In genomic region chr3:149010966-149011365, GRCh38 we compare ENCODE assay signal across 18 cellular contexts. TPM values are rescaled to one million over a fixed set of nuclear protein-coding genes. Genes with fewer than 3 reads are reported as not detected.
DNase-seq lines count a peak whose midpoint lies in the region; ATAC-seq and TF ChIP-seq lines count a peak whose summit lies in the region.
"Had no signal": no experiment of that assay in that cellular context is flagged by ENCODE, and none has a peak within 500 bp of the region (broad histone marks: within the 10 kb centered on the region; RNA-seq: fewer than 3 reads in every experiment).

No MANE protein-coding gene starts in this region.

- H3K27ac ChIP-seq in AG04450 (ENCODE audit: low read depth, low read length) (peak overlapping the region; percentile 71), H9 (ENCODE audit: insufficient read length, low read depth, low read length) (no peak overlapping the region), ascending aorta (peak overlapping the region; percentile 59 to 90), neural progenitor cell (no peak overlapping the region)

- no peak overlapping the region for H3T11ph ChIP-seq in H9 (ENCODE audit: low read length)

- H3K4me3 ChIP-seq in AG04450 (ENCODE audit: low read depth, low read length) (no peak overlapping the region), ascending aorta (no peak overlapping the region), neural progenitor cell (no peak overlapping the region)
- H3K4me3 ChIP-seq: skin epidermis had no signal

- DNase-seq in AG04450 (ENCODE audit: low read depth, low spot score) (no peak), H9 (no peak), ascending aorta (ENCODE audit: low spot score in 2 of 2) (no peak), neural progenitor cell (ENCODE audit: low spot score) (no peak), EL (no peak), DMS153 treated with DMSO at 0.1 percent for 48 hours (lab: John Stamatoyannopoulos, UW; ENCODE audit: unreplicated experiment) (no peak)
- DNase-seq: activated CD4-positive, alpha-beta T cell treated with anti-CD3 and anti-CD28 coated beads, Interleukin-2, amount 50 U/mL, for 1 hour; activated naive CD4-positive, alpha-beta T cell treated with anti-CD3 and anti-CD28 coated beads, Interleukin-2, amount 50 U/mL, for 16 hours; activated T-cell treated with anti-CD3 and anti-CD28 coated beads, Interleukin-2, amount 50 U/mL, for 4 hours; hippocampal formation; KG1; mammary epithelial cell; NCI-H2029; posterior cingulate gyrus; RPMI8226; stimulated activated CD4-positive, alpha-beta T cell treated with anti-CD3 and anti-CD28 coated beads, Interleukin-4, amount 100 ng/mL, for 24 hours had no signal

- POLR2A ChIA-PET in AG04450 (lab: Yijun Ruan, JAX), result no interaction called here

- no peaks in the 10 kb centered on the region for H3K79me1 ChIP-seq in H9 (ENCODE audit: insufficient read depth, low read depth, low read length, poor library complexity, severe bottlenecking)

- H2BK5ac ChIP-seq in H9 (ENCODE audit: insufficient read length, low read length), result peak overlapping the region; percentile 57

- no peak overlapping the region for H3K4me2 ChIP-seq in H9 (ENCODE audit: insufficient read depth, insufficient read length, low read length)
- no peak overlapping the region for H3K4me2 ChIP-seq in neural progenitor cell

- no peak overlapping the region for H2BK12ac ChIP-seq in H9 (ENCODE audit: insufficient read length, low read depth, low read length)

- no peak overlapping the region for H2AK5ac ChIP-seq in H9 (ENCODE audit: insufficient read length, low read length)

- no peak overlapping the region for H3K4ac ChIP-seq in H9 (ENCODE audit: low read depth, low read length)

- H4K91ac ChIP-seq in H9 (ENCODE audit: insufficient read length, low read depth, low read length), result no peak overlapping the region

- H3K9me3 ChIP-seq in AG04450 (ENCODE audit: control insufficient read depth, insufficient read depth, low read length) (no peaks in the 10 kb centered on the region), H9 (ENCODE audit: control insufficient read depth, low read depth, low read length) (no peaks in the 10 kb centered on the region), ascending aorta (no peaks in the 10 kb centered on the region), neural progenitor cell (ENCODE audit: low read depth) (no peaks in the 10 kb centered on the region)

- H3K4me1 ChIP-seq in H9 (ENCODE audit: insufficient read depth, low read length), result peaks cover 3% of the 10 kb centered on the region; the same call in 1 of the 2 replicates
- H3K4me1 ChIP-seq in ascending aorta, result peaks cover 6 to 26% of the 10 kb centered on the region in 2 donors
- H3K4me1 ChIP-seq in neural progenitor cell, result no peaks in the 10 kb centered on the region

- no peaks in the 10 kb centered on the region for H3K27me3 ChIP-seq in AG04450 (ENCODE audit: control insufficient read depth, insufficient read depth, low read length)
- no peaks in the 10 kb centered on the region for H3K27me3 ChIP-seq in H9 (ENCODE audit: insufficient read depth, low read length)
- no peaks in the 10 kb centered on the region for H3K27me3 ChIP-seq in ascending aorta
- no peaks in the 10 kb centered on the region for H3K27me3 ChIP-seq in neural progenitor cell

- H2AFZ ChIP-seq in H9 (ENCODE audit: low read length) (no peak overlapping the region), neural progenitor cell (replicated peaks) (no peak overlapping the region)

- CTCF ChIA-PET in AG04450 (lab: Charles Lee), result no interaction called here

- H3K27me3 Mint-ChIP-seq in H9 (ENCODE audit: low read depth), result no peaks in the 10 kb centered on the region
- H3K27me3 Mint-ChIP-seq in neural progenitor cell (ENCODE audit: insufficient read depth, low read depth), result peaks cover 5% of the 10 kb centered on the region

- H3K23me2 ChIP-seq in H9 (ENCODE audit: insufficient read length, low read depth, low read length, poor library complexity, severe bottlenecking), result no peaks in the 10 kb centered on the region

- H3K4me3 Mint-ChIP-seq in H9 (no peak overlapping the region), neural progenitor cell (no peak overlapping the region)
- H3K4me3 Mint-ChIP-seq: activated T-cell treated with anti-CD3 and anti-CD28 coated beads, Interleukin-2, amount 50 U/mL, for 4 hours had no signal

- no peak overlapping the region for H3K23ac ChIP-seq in H9 (ENCODE audit: insufficient read length, low read depth, low read length)

- no peak for ATAC-seq in GM21423 (IDR thresholded peaks at IDR 0.05; ENCODE audit: unreplicated experiment)
- ATAC-seq: activated T-cell treated with anti-CD3 and anti-CD28 coated beads, Interleukin-2, amount 50 U/mL, for 4 hours had no signal

- H3K14ac ChIP-seq in H9 (ENCODE audit: insufficient read depth, low read length), result no peak overlapping the region

- H3K79me2 ChIP-seq in H9 (ENCODE audit: insufficient read depth, low read length) (no peaks in the 10 kb centered on the region), neural progenitor cell (ENCODE audit: low read depth) (no peaks in the 10 kb centered on the region)

- H3F3A ChIP-seq in neural progenitor cell (ENCODE audit: low read depth), result no peaks in the 10 kb centered on the region

- H3K9me3 Mint-ChIP-seq in H9 (no peaks in the 10 kb centered on the region), neural progenitor cell (no peaks in the 10 kb centered on the region)
- H3K9me3 Mint-ChIP-seq: activated T-cell treated with anti-CD3 and anti-CD28 coated beads, Interleukin-2, amount 50 U/mL, for 4 hours had no signal

- no peak overlapping the region for H3K56ac ChIP-seq in H9 (ENCODE audit: insufficient read length, low read depth, low read length)

- H4K8ac ChIP-seq in H9 (replicated peaks; ENCODE audit: insufficient read length, low read depth, low read length), result no peak overlapping the region

- no peak overlapping the region for H4K5ac ChIP-seq in H9 (ENCODE audit: insufficient read length, low read depth, low read length)

- H3K18ac ChIP-seq in H9 (ENCODE audit: insufficient read length, low read depth, low read length), result no peak overlapping the region

- TF ChIP-seq CTCF in AG04450 (IDR thresholded peaks at IDR 0.05; ENCODE audit: low read depth, low read length), result no peak
- TF ChIP-seq CTCF in H9 (conservative IDR thresholded peaks at IDR 0.05), result no peak
- TF ChIP-seq CTCF in ascending aorta (IDR thresholded peaks at IDR 0.05), result no peak
- TF ChIP-seq CTCF in neural progenitor cell (IDR thresholded peaks at IDR 0.05), result no peak

- WGBS in H9 (ENCODE audit: extremely low coverage, insufficient read length, low lambda C conversion rate), result no CpG with 5 or more reads among the region's 2 CpGs

- H3K27ac Mint-ChIP-seq in H9, result no peak overlapping the region
- H3K27ac Mint-ChIP-seq in neural progenitor cell, result peak overlapping the region; percentile 13

- H2BK15ac ChIP-seq in H9 (ENCODE audit: low read depth, low read length), result no peak overlapping the region

- no peak overlapping the region for H3K9ac ChIP-seq in H9 (ENCODE audit: extremely low read depth, insufficient read length, low read length)
- no peak overlapping the region for H3K9ac ChIP-seq in neural progenitor cell

- H3K4me1 Mint-ChIP-seq in H9 (peaks cover 10% of the 10 kb centered on the region in 2 experiments), neural progenitor cell (peaks cover 3% of the 10 kb centered on the region)

- H4K20me1 ChIP-seq in H9 (ENCODE audit: control insufficient read depth, insufficient read depth, insufficient read length), result no peaks in the 10 kb centered on the region
- H4K20me1 ChIP-seq in neural progenitor cell (ENCODE audit: low read depth), result no peaks in the 10 kb centered on the region

- intact Hi-C loops in ascending aorta (cut with DNase I), result loop anchor here (5.0 to 10.0 kb wide), 2 partner anchors 566 to 644 kb away; partner anchors contain the start of gene WWTR1

- H3K36me3 Mint-ChIP-seq in H9 (ENCODE audit: insufficient read depth in 1 of 3, low read depth in 3 of 3), result peaks cover 7 to 45% (median 28%) of the 10 kb centered on the region in 3 experiments
- peaks cover 17% of the 10 kb centered on the region for H3K36me3 Mint-ChIP-seq in neural progenitor cell

- H3K36me3 ChIP-seq in ascending aorta (peaks cover 24 to 42% of the 10 kb centered on the region in 2 donors), neural progenitor cell (no peaks in the 10 kb centered on the region)

- H2BK120ac ChIP-seq in H9 (ENCODE audit: low read depth, low read length, poor library complexity, severe bottlenecking), result no peak overlapping the region

- no peak overlapping the region for H2BK20ac ChIP-seq in H9 (ENCODE audit: low read depth, low read length, poor library complexity, severe bottlenecking)

RNA-seq across cellular contexts. Expression of gene GYG1, which starts 19.6 kb away (rescaled TPM):
- 70.0 and 75.2 TPM in 2 replicates for polyA plus RNA-seq in AG04450 (2011; rRNA removed)
- polyA minus RNA-seq in AG04450 (2011; rRNA and poly(A)+ RNA removed), result 54.6 and 65.1 TPM in 2 replicates
- total RNA-seq in H9 (2021) (31.5 and 32.0 TPM in 2 replicates), ascending aorta (23.9 TPM), neural progenitor cell (ENCODE audit: low replicate concordance) (20.7 and 22.0 TPM in 2 replicates)

Comparison
In these comparisons a context has a peak if more than half of its experiments do, and no peak if none do; other contexts are left out.
1. H3K27ac ChIP-seq: peak in AG04450 (single experiment) and ascending aorta (2 of 2); none in H9 (single experiment) and neural progenitor cell (single experiment).